In genomic region chr14:34707722-34708121, GRCh38 we compare ENCODE assay signal across 17 cellular contexts.
"Had no signal": no experiment of that assay in that cellular context is flagged by ENCODE, and none has a peak within 500 bp of the region (broad histone marks: within the 10 kb centered on the region; RNA-seq: fewer than 3 reads in every experiment).

No MANE protein-coding gene starts in this region.

- H3K9me3 ChIP-seq: tibial artery had no signal

- H3K27me3 ChIP-seq: tibial artery had no signal

- DNase-seq: activated CD4-positive, alpha-beta T cell treated with anti-CD3 and anti-CD28 coated beads, Interleukin-2, amount 10 ng/mL, durations not matched to agents 24 days and 14 days; activated CD8-positive, alpha-beta memory T cell treated with anti-CD3 and anti-CD28 coated beads, Interleukin-2, amount 50 U/mL, for 4 hours; activated CD8-positive, alpha-beta T cell treated with anti-CD3 and anti-CD28 coated beads, Interleukin-2, amount 10 ng/mL, durations not matched to agents 7 days and 5 days; activated gamma-delta T cell; activated T-cell treated with anti-CD3 and anti-CD28 coated beads, Interleukin-2, amount 50 U/mL, for 48 hours; amniotic stem cell; effector memory CD4-positive, alpha-beta T cell; foreskin melanocyte; head of caudate nucleus; kidney glomerular epithelial cell; stimulated activated CD4-positive, alpha-beta T cell treated with anti-CD3 and anti-CD28 coated beads, Interleukin-2, amount 100 ng/mL, for 24 hours; T-helper 2 cell; tibial artery had no signal

- H3K4me3 ChIP-seq: tibial artery had no signal

- ATAC-seq: activated CD8-positive, alpha-beta T cell treated with anti-CD3 and anti-CD28 coated beads, Interleukin-2, amount 10 ng/mL, durations not matched to agents 7 days and 5 days; sciatic nerve; stimulated activated effector memory CD8-positive, alpha-beta T cell treated with anti-CD3 and anti-CD28 coated beads, Interleukin-12 subunit alpha, Interleukin-12 subunit beta, amount 100 ng/mL, for 72 hours; WTC11 had no signal

- FAIRE-seq: urothelium cell line had no signal
